ENCODE assay signal across 26 cellular contexts in genomic region chr12:100101000-100101399, GRCh38. TPM values are rescaled to one million over a fixed set of nuclear protein-coding genes. Genes with fewer than 3 reads are reported as not detected.
DNase-seq lines count a peak whose midpoint lies in the region; ATAC-seq, FAIRE-seq and TF ChIP-seq lines count a peak whose summit lies in the region.
"Had no signal": no experiment of that assay in that cellular context is flagged by ENCODE, and none has a peak within 500 bp of the region (broad histone marks: within the 10 kb centered on the region; RNA-seq: fewer than 3 reads in every experiment).

No MANE protein-coding gene starts in this region.

- TF ChIP-seq RAD21 in HepG2 (CRISPR knock-in tag; IDR thresholded peaks at IDR 0.05) = no peak

- no peaks in the 10 kb centered on the region for H3K27me3 Mint-ChIP-seq in activated T-cell treated with anti-CD3 and anti-CD28 coated beads, Interleukin-2, amount 50 U/mL, for 24 hours

- intact Hi-C loops in HepG2 (cut with micrococcal nuclease; ENCODE audit: unreplicated experiment) = no loop called here

- no peak overlapping the region for H3K4me3 Mint-ChIP-seq in activated T-cell treated with anti-CD3 and anti-CD28 coated beads, Interleukin-2, amount 50 U/mL, for 24 hours
- H3K4me3 Mint-ChIP-seq: CD8-positive, alpha-beta T cell had no signal

- H3K9ac ChIP-seq in HepG2 (ENCODE audit: insufficient read depth, low read depth, low read length) = no peak overlapping the region

- H3K27me3 ChIP-seq in HepG2 (ENCODE audit: control insufficient read depth in 1 of 2, insufficient read depth in 2 of 2, low read length in 2 of 2) = no peaks in the 10 kb centered on the region

- no peak for FAIRE-seq in HepG2 (lab: Jason Lieb, UNC)
- FAIRE-seq: GM12891 had no signal

- TF ChIP-seq EP300 in HepG2 (IDR thresholded peaks at IDR 0.05; ENCODE audit: low read depth in 2 of 2, low read length in 2 of 2) (no peak), HepG2 (CRISPR knock-in tag; IDR thresholded peaks at IDR 0.05; ENCODE audit: borderline replicate concordance) (no peak)

- peaks cover 6 to 21% of the 10 kb centered on the region in 2 experiments for H3K36me3 ChIP-seq in HepG2 (replicated peaks in 1 of 2; ENCODE audit: control insufficient read depth in 1 of 2, insufficient read depth in 2 of 2, low read length in 2 of 2)

- no TSS peak for BruUV-seq in HepG2 (replicated peaks; lab: Mats Ljungman, UMichigan)

- no peak overlapping the region for H3K27ac ChIP-seq in HepG2 (ENCODE audit: extremely low read length, insufficient read depth, low read length)
- H3K27ac ChIP-seq: RWPE1 had no signal

- WGBS in HepG2 (ENCODE audit: low lambda C conversion rate) = 97% methylated on average over 3 of the region's 3 CpGs

- H3K9me3 ChIP-seq in HepG2 (ENCODE audit: low read length) = no peaks in the 10 kb centered on the region

- H3K79me2 ChIP-seq in HepG2 (ENCODE audit: insufficient read depth, low read length) = no peaks in the 10 kb centered on the region

- H3K4me2 ChIP-seq in HepG2 (ENCODE audit: low read depth, low read length) = no peak overlapping the region

- no peaks in the 10 kb centered on the region for H3K4me1 ChIP-seq in HepG2 (ENCODE audit: insufficient read depth, low read length)

- H3K4me3 ChIP-seq in HepG2 (replicated peaks in 1 of 3; ENCODE audit: insufficient read depth in 1 of 3, low read depth in 2 of 3, low read length in 3 of 3) = no peak overlapping the region

- no peaks in the 10 kb centered on the region for H4K20me1 ChIP-seq in HepG2 (ENCODE audit: insufficient read depth, low read length)

- ATAC-seq in GM18868 (IDR thresholded peaks at IDR 0.05; ENCODE audit: unreplicated experiment) (peak; percentile 53), HG02884 (IDR thresholded peaks at IDR 0.05; ENCODE audit: unreplicated experiment) (peak; percentile 57), esophagus mucosa (peak; percentile 23), SK-N-SH treated with all-trans-retinoic acid at 6 μM for 48 hours (no peak), HepG2 (no peak)
- ATAC-seq: CD8-positive, alpha-beta T cell; HCT116 had no signal

- TF ChIP-seq POLR2A in HepG2 (IDR thresholded peaks at IDR 0.05; ENCODE audit: insufficient read depth in 1 of 2, low read depth in 2 of 2, low read length in 2 of 2) = no peak

- H2AFZ ChIP-seq in HepG2 (ENCODE audit: low read length) = no peak overlapping the region

- peak overlapping the region; percentile 15 for H3K27ac Mint-ChIP-seq in activated T-cell treated with anti-CD3 and anti-CD28 coated beads, Interleukin-2, amount 50 U/mL, for 24 hours
- H3K27ac Mint-ChIP-seq: CD8-positive, alpha-beta T cell had no signal

- peaks cover 12% of the 10 kb centered on the region for H3K4me1 Mint-ChIP-seq in activated T-cell treated with anti-CD3 and anti-CD28 coated beads, Interleukin-2, amount 50 U/mL, for 24 hours (ENCODE audit: low read depth)

- peaks cover 74% of the 10 kb centered on the region for H3K36me3 Mint-ChIP-seq in activated T-cell treated with anti-CD3 and anti-CD28 coated beads, Interleukin-2, amount 50 U/mL, for 24 hours (ENCODE audit: low read depth)

- no peak for DNase-seq in activated T-cell treated with anti-CD3 and anti-CD28 coated beads, Interleukin-2, amount 50 U/mL, for 24 hours
- no peak for DNase-seq in activated T-cell treated with anti-CD3 and anti-CD28 coated beads, Interleukin-2, amount 50 U/mL, for 48 hours
- no peak for DNase-seq in HepG2 (ENCODE audit: low spot score)
- DNase-seq: C1 segment of cervical spinal cord; CD8-positive, alpha-beta T cell; DMS 273 treated with DMSO at 0.1 percent for 48 hours; DMS79; EL; GF-D8; Karpas-422; NCI-H1092; NCI-H1417 treated with DMSO at 0.1 percent for 48 hours; NCI-H1694 treated with DMSO at 0.1 percent for 48 hours; NCI-H2081 treated with DMSO at 0.1 percent for 48 hours; NCI-H2171; NCI-H226; NCI-H510A; NCI-H69; SHP77 had no signal

- CTCF ChIA-PET in HepG2 (lab: Yijun Ruan, JAX; ENCODE audit: low intra/inter-chr PET ratio, low total read pairs) = no interaction called here

- H3K9me3 Mint-ChIP-seq in activated T-cell treated with anti-CD3 and anti-CD28 coated beads, Interleukin-2, amount 50 U/mL, for 24 hours = no peaks in the 10 kb centered on the region
- H3K9me3 Mint-ChIP-seq: CD8-positive, alpha-beta T cell had no signal

- no peak for TF ChIP-seq CTCF in HepG2 (CRISPR knock-in tag; IDR thresholded peaks at IDR 0.05)

- POLR2A ChIA-PET in HepG2 (lab: Yijun Ruan, JAX) = no interaction called here

- in situ Hi-C loops in HepG2 (cut with HindIII; ENCODE audit: extremely low pct_ligation_motif_present, low pct_unique_long_range_greater_than_20kb) = no loop called here

TF ChIP-seq in SK-N-SH treated with all-trans-retinoic acid at 6 μM for 48 hours, 23 proteins besides CTCF, POLR2A, EP300 and RAD21 (continues in another document):
- TF ChIP-seq TOX (CRISPR knock-in tag; IDR thresholded peaks at IDR 0.05; ENCODE audit: borderline replicate concordance) (no peak), ZC3H10 (CRISPR knock-in tag; IDR thresholded peaks at IDR 0.05) (no peak), ESRRG (CRISPR knock-in tag; IDR thresholded peaks at IDR 0.05) (no peak), SNAI2 (CRISPR knock-in tag; IDR thresholded peaks at IDR 0.05) (no peak), CSDC2 (CRISPR knock-in tag; IDR thresholded peaks at IDR 0.05) (no peak), GLIS3 (CRISPR knock-in tag; IDR thresholded peaks at IDR 0.05) (no peak), RARB (CRISPR knock-in tag; IDR thresholded peaks at IDR 0.05) (no peak), PATZ1 (CRISPR knock-in tag; IDR thresholded peaks at IDR 0.05; ENCODE audit: borderline replicate concordance) (no peak)

TF ChIP-seq in HepG2, 621 proteins besides CTCF, POLR2A, EP300 and RAD21:
- TF ChIP-seq ARID4A (CRISPR knock-in tag; IDR thresholded peaks at IDR 0.05; ENCODE audit: borderline replicate concordance) (no peak), ZNF749 (CRISPR knock-in tag; IDR thresholded peaks at IDR 0.05; ENCODE audit: borderline replicate concordance) (no peak), ZNF484 (CRISPR knock-in tag; IDR thresholded peaks at IDR 0.05; ENCODE audit: borderline replicate concordance, low read depth) (no peak), BCL6 (CRISPR knock-in tag; IDR thresholded peaks at IDR 0.05) (no peak)

RNA-seq across cellular contexts. Expression of gene BLTP3B, which starts 41.7 kb away (rescaled TPM):
- total RNA-seq in esophagus mucosa (13.5 TPM), HepG2 (2016; rRNA removed; fragmentation: Illumina TruSeq; extraction: Trizol) (24.4 and 35.3 TPM in 2 replicates)
- total RNA-seq in HepG2 (2016; cell fraction: cytosol; rRNA removed; fragmentation: Illumina TruSeq; extraction: Trizol; ENCODE audit: low read depth) = 6.4 and 8.3 TPM in 2 replicates
- total RNA-seq in HepG2 (2016; cell fraction: insoluble cytoplasmic fraction; rRNA removed; fragmentation: Illumina TruSeq; extraction: Trizol) = 24.0 and 39.1 TPM in 2 replicates
- 17.5 and 20.1 TPM in 2 replicates for total RNA-seq in HepG2 (2016; cell fraction: membrane; rRNA removed; fragmentation: Illumina TruSeq; extraction: Trizol)
- 25.8 and 34.2 TPM in 2 replicates for total RNA-seq in HepG2 (2016; cell fraction: nucleus; rRNA removed; fragmentation: Illumina TruSeq; extraction: Trizol)
- polyA plus RNA-seq in HepG2 (2011; rRNA removed) = 10.8 and 15.6 TPM in 2 replicates
- 5.5 and 9.7 TPM in 2 replicates for polyA plus RNA-seq in HepG2 (2011; cell fraction: cytosol; rRNA removed)
- 3.1 and 4.8 TPM in 2 replicates for polyA plus RNA-seq in HepG2 (2011; cell fraction: nucleus; rRNA removed)
- 8.8 and 14.0 TPM in 2 replicates for polyA plus RNA-seq in HepG2 (2012)
- 2.1 and 2.2 TPM in 2 replicates for polyA plus RNA-seq in HepG2 (2016; cell fraction: cytosol; fragmentation: Illumina TruSeq; extraction: Trizol; ENCODE audit: low read depth)
- 20.4 and 22.1 TPM in 2 replicates for polyA plus RNA-seq in HepG2 (2016; cell fraction: insoluble cytoplasmic fraction; fragmentation: Illumina TruSeq; extraction: Trizol; ENCODE audit: low read depth)
- polyA plus RNA-seq in HepG2 (2016; cell fraction: membrane; fragmentation: Illumina TruSeq; extraction: Trizol; ENCODE audit: low read depth) = 6.4 and 7.6 TPM in 2 replicates
- 12.8 and 14.3 TPM in 2 replicates for polyA plus RNA-seq in HepG2 (2016; cell fraction: nucleus; fragmentation: Illumina TruSeq; extraction: Trizol; ENCODE audit: insufficient read depth, low read depth)
- polyA minus RNA-seq in HepG2 (2011; rRNA and poly(A)+ RNA removed; ENCODE audit: low replicate concordance) = 7.8 and 20.8 TPM in 2 replicates
- polyA minus RNA-seq in HepG2 (2011; cell fraction: cytosol; rRNA and poly(A)+ RNA removed) = 21.3 and 23.3 TPM in 2 replicates
- 37.6 and 42.9 TPM in 2 replicates for polyA minus RNA-seq in HepG2 (2011; cell fraction: nucleus; rRNA and poly(A)+ RNA removed)

Comparison
In these comparisons a context has a peak if more than half of its experiments do, and no peak if none do; other contexts are left out.
1. ATAC-seq: peak in GM18868 (single experiment), HG02884 (single experiment) and esophagus mucosa (single experiment); none in SK-N-SH treated with all-trans-retinoic acid at 6 μM for 48 hours (single experiment) and HepG2 (single experiment).